ENCODE assay signal across 8 cellular contexts in the genomic region with DNA sequence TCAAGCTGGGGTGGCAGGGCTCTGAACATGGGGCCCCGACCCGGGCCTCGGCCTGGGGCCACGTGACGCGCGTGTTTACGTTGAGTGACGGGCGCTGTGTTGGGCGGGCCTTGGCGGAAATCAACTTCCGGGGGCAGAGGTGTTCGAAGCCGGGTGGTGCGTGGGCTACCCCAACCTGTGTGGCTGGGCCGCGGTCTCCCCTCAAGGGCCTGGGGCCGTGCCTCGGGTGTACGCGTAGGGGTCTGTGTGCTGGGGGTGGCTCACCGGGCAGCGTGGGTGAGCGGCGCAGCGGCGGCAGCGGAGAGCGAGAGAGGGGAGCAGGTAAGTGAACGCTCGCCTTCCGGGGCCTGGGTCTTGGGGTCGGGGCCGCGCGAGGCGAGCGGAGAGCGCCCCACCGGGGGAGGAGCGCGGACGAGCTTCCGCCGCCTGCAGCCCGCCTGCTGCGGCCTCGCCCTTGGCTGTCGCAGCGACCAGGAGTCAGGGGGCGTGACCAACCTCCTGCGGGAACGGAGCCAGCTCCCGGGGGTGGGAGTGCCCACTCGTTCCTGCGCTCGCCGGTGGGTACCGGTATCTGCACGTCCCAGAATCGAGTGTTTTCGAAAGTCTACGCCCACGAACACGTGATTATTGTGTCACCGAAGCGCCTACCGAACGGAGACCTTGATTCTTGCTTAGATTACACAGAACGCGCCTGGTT. TPM values are rescaled to one million over a fixed set of nuclear protein-coding genes. Genes with fewer than 3 reads are reported as not detected.
DNase-seq lines count a peak whose midpoint lies in the region; FAIRE-seq and TF ChIP-seq lines count a peak whose summit lies in the region.

A gene with protein sequence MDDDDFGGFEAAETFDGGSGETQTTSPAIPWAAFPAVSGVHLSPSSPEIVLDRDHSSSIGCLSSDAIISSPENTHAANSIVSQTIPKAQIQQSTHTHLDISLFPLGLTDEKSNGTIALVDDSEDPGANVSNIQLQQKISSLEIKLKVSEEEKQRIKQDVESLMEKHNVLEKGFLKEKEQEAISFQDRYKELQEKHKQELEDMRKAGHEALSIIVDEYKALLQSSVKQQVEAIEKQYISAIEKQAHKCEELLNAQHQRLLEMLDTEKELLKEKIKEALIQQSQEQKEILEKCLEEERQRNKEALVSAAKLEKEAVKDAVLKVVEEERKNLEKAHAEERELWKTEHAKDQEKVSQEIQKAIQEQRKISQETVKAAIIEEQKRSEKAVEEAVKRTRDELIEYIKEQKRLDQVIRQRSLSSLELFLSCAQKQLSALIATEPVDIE (plus strand): TSS at position 136 of the 697 bp plus-strand sequence. CDS start 66,760 bp downstream, outside the sequence.

- no CpG with 5 or more reads among the region's 72 CpGs for WGBS in neuronal stem cell (ENCODE audit: extremely low coverage in 2 of 2, insufficient read length in 2 of 2, insufficient replicate concordance in 1 of 2), 2 donors

- H3K36me3 ChIP-seq in SJCRH30 (no peaks in the 10 kb centered on the region), neuronal stem cell (replicated peaks in 1 of 2; ENCODE audit: control insufficient read depth in 2 of 2, insufficient read depth in 2 of 2, low read length in 2 of 2) (no peaks in the 10 kb centered on the region)

- peak within 1 kb of the TSS; percentile 61 for H2BK120ac ChIP-seq in neuronal stem cell (ENCODE audit: low read depth, low read length)

- TF ChIP-seq CTCF in LNCaP clone FGC (IDR thresholded peaks at IDR 0.05; ENCODE audit: control insufficient read depth, extremely low read depth, insufficient read depth) = 0 out of 2 replicates have a peak, but pooled peaks have one; percentile 6

- in situ Hi-C loops in G401 (cut with HindIII; ENCODE audit: low sequenced_read_pairs) = no loop called here

- peak within 1 kb of the TSS; percentile 90 for H2BK12ac ChIP-seq in neuronal stem cell (ENCODE audit: low read length)

- peak within 1 kb of the TSS; percentile 97 for H4K91ac ChIP-seq in neuronal stem cell (ENCODE audit: low read depth, low read length, poor library complexity)

- H2AFZ ChIP-seq in neuronal stem cell (ENCODE audit: low read length) = peak within 1 kb of the TSS; percentile 97

- H3K4me3 ChIP-seq in LNCaP clone FGC (ENCODE audit: low read depth, low read length) (peak within 1 kb of the TSS; percentile 87), SJCRH30 (peak within 1 kb of the TSS; percentile 88), neuronal stem cell (ENCODE audit: low read length in 2 of 2) (peak within 1 kb of the TSS; percentile 67 to 95)

- no peaks in the 10 kb centered on the region for H3K9me3 ChIP-seq in SJCRH30 (replicated peaks)
- H3K9me3 ChIP-seq in neuronal stem cell (replicated peaks in 1 of 2; ENCODE audit: control insufficient read depth in 2 of 2, insufficient read depth in 1 of 2, low read depth in 1 of 2, low read length in 2 of 2) = no peaks in the 10 kb centered on the region

- H3K79me1 ChIP-seq in neuronal stem cell (ENCODE audit: low read depth, low read length) = peaks cover 4% of the 10 kb centered on the region

- H3K4me1 ChIP-seq in SJCRH30 (peaks cover 2% of the 10 kb centered on the region; the same call in 1 of the 2 replicates), neuronal stem cell (ENCODE audit: control insufficient read depth in 2 of 2, insufficient read depth in 1 of 2, low read depth in 1 of 2, low read length in 2 of 2) (peaks cover 0 to 5% of the 10 kb centered on the region in 2 donors)

- peak; percentile 78 for DNase-seq in G401 (ENCODE audit: low spot score)
- peak; percentile 68 for DNase-seq in H54 (ENCODE audit: insufficient read length, low spot score)
- DNase-seq in LNCaP clone FGC (ENCODE audit: low read depth) = peak; percentile 28
- DNase-seq in SJCRH30 = peak; percentile 92 to 93
- peak; percentile 76 for DNase-seq in activated gamma-delta T cell treated with anti-CD3 and anti-CD28 coated beads, Interleukin-2, amount 50 U/mL, for 16 hours (ENCODE audit: low read depth)
- DNase-seq in foreskin melanocyte = peak; percentile 66
- DNase-seq in neuronal stem cell (ENCODE audit: low spot score) = peak; percentile 51
- DNase-seq in substantia nigra (lab: John Stamatoyannopoulos, UW) = peak in 48 of 49 donors; percentile 17 to 91 (median 69)

- peak; percentile 12; the same call in 1 of the 2 replicates for TF ChIP-seq POLR2A in H54 (IDR thresholded peaks at IDR 0.05; ENCODE audit: low read depth, low read length)

- FAIRE-seq in H54 (lab: Jason Lieb, UNC) = peak; percentile 90

- H3K27me3 ChIP-seq in SJCRH30 = no peaks in the 10 kb centered on the region
- H3K27me3 ChIP-seq in neuronal stem cell (ENCODE audit: control insufficient read depth in 3 of 3, insufficient read depth in 3 of 3, low read depth in 1 of 3, low read length in 3 of 3) = no peaks in the 10 kb centered on the region

- H2BK15ac ChIP-seq in neuronal stem cell (ENCODE audit: low read length) = peak within 1 kb of the TSS; percentile 92

- H3K27ac ChIP-seq in SJCRH30 (peak within 1 kb of the TSS; percentile 94), neuronal stem cell (replicated peaks; ENCODE audit: low read length) (no peak within 1 kb of the TSS), substantia nigra (ENCODE audit: low read depth, low read length, poor library complexity, severe bottlenecking) (peak within 1 kb of the TSS; percentile 79)

- H3K23ac ChIP-seq in neuronal stem cell (ENCODE audit: low read depth, low read length, poor library complexity) = peak within 1 kb of the TSS; percentile 95

- H3K18ac ChIP-seq in neuronal stem cell (ENCODE audit: low read length) = peak within 1 kb of the TSS; percentile 100

- H3K4ac ChIP-seq in neuronal stem cell (ENCODE audit: low read length) = no peak within 1 kb of the TSS

- peak within 1 kb of the TSS; percentile 99 for H3K14ac ChIP-seq in neuronal stem cell (ENCODE audit: low read length)

- H2BK5ac ChIP-seq in neuronal stem cell (ENCODE audit: low read length) = peak within 1 kb of the TSS; percentile 94

- H2AK5ac ChIP-seq in neuronal stem cell (ENCODE audit: low read depth, low read length) = no peak within 1 kb of the TSS

- H4K8ac ChIP-seq in neuronal stem cell (ENCODE audit: low read depth, low read length) = peak within 1 kb of the TSS; percentile 83

- peak within 1 kb of the TSS; percentile 98 for H3K9ac ChIP-seq in neuronal stem cell (ENCODE audit: low read depth, low read length, poor library complexity)

- peak within 1 kb of the TSS; percentile 70 for H3K4me2 ChIP-seq in neuronal stem cell (ENCODE audit: insufficient read depth, low read length, poor library complexity, severe bottlenecking)

RNA-seq across cellular contexts. Expression of the gene that starts here (rescaled TPM):
- total RNA-seq in G401 (2014; rRNA removed; shearing (Covaris generic)) = 8.3 and 9.1 TPM in 2 replicates
- total RNA-seq in SJCRH30 (2014; rRNA removed; shearing (Covaris generic)) = 33.4 and 46.8 TPM in 2 replicates
- polyA plus RNA-seq in neuronal stem cell (2013, experiment 1 of 2) = 30.9 TPM
- 35.1 TPM for polyA plus RNA-seq in neuronal stem cell (2013, experiment 2 of 2)

Comparison
In these comparisons a context has a peak if more than half of its experiments do, and no peak if none do; other contexts are left out.
1. DNase-seq: peak in every context shown above with its lines; median percentile 92 in SJCRH30; 78 in G401; 76 in activated gamma-delta T cell treated with anti-CD3 and anti-CD28 coated beads, Interleukin-2, amount 50 U/mL, for 16 hours; 69 in substantia nigra; 68 in H54; 66 in foreskin melanocyte; 51 in neuronal stem cell; 28 in LNCaP clone FGC.